1 cellular context compared by ENCODE assay signal in genomic region chr12:57844725-57845477, GRCh38.
TF ChIP-seq lines count a peak whose summit lies in the region.

No MANE protein-coding gene starts in this region.

TF ChIP-seq in HepG2, 621 proteins besides CTCF, POLR2A, EP300 and RAD21 (continued from another document):
- TF ChIP-seq RERE (CRISPR knock-in tag; IDR thresholded peaks at IDR 0.05; ENCODE audit: low read depth) (no peak), ZNF841 (CRISPR knock-in tag; IDR thresholded peaks at IDR 0.05; ENCODE audit: borderline replicate concordance) (no peak), ZNF567 (CRISPR knock-in tag; IDR thresholded peaks at IDR 0.05; ENCODE audit: borderline replicate concordance) (no peak), KAT8 (CRISPR knock-in tag; IDR thresholded peaks at IDR 0.05) (no peak), MEF2D (CRISPR knock-in tag; IDR thresholded peaks at IDR 0.05) (0 out of 2 replicates have a peak, but pooled peaks have one; percentile 59), ZNF879 (CRISPR knock-in tag; IDR thresholded peaks at IDR 0.05) (0 out of 2 replicates have a peak, but pooled peaks have one; percentile 19), MIER3 (CRISPR knock-in tag; IDR thresholded peaks at IDR 0.05; ENCODE audit: borderline replicate concordance) (no peak), GTF3A (CRISPR knock-in tag; conservative IDR thresholded peaks at IDR 0.05) (no peak), CBX5 (CRISPR knock-in tag; IDR thresholded peaks at IDR 0.05; ENCODE audit: borderline replicate concordance) (no peak; the same call in 1 of the 2 replicates), DDIT3 (CRISPR knock-in tag; IDR thresholded peaks at IDR 0.05) (no peak), AGO2 (optimal IDR thresholded peaks at IDR 0.05; ENCODE audit: low read depth, low read length) (peak; percentile 62), ZNF207 (IDR thresholded peaks at IDR 0.05; ENCODE audit: borderline replicate concordance) (no peak), STAT5B (CRISPR knock-in tag; IDR thresholded peaks at IDR 0.05) (no peak), NR2F6 (IDR thresholded peaks at IDR 0.05) (no peak), NR2F6 (CRISPR knock-in tag; IDR thresholded peaks at IDR 0.05) (peak; percentile 20; the same call in 1 of the 2 replicates), ARNT (IDR thresholded peaks at IDR 0.05) (no peak), ZNF75D (CRISPR knock-in tag; IDR thresholded peaks at IDR 0.05; ENCODE audit: borderline replicate concordance) (no peak), ZBTB21 (CRISPR knock-in tag; IDR thresholded peaks at IDR 0.05) (no peak), HNRNPLL (IDR thresholded peaks at IDR 0.05; ENCODE audit: low read depth, low read length, poor library complexity, severe bottlenecking) (no peak), ZNF709 (CRISPR knock-in tag; IDR thresholded peaks at IDR 0.05) (peak; percentile 10; the same call in 1 of the 2 replicates), ZNF619 (CRISPR knock-in tag; IDR thresholded peaks at IDR 0.05) (no peak), CHCHD3 (CRISPR knock-in tag; IDR thresholded peaks at IDR 0.05) (0 out of 2 replicates have a peak, but pooled peaks have one; percentile 7), SALL1 (CRISPR knock-in tag; IDR thresholded peaks at IDR 0.05) (peak; percentile 12; the same call in 1 of the 2 replicates), HOXA3 (CRISPR knock-in tag; IDR thresholded peaks at IDR 0.05) (0 out of 2 replicates have a peak, but pooled peaks have one; percentile 25), MTF1 (CRISPR knock-in tag; IDR thresholded peaks at IDR 0.05) (no peak), RARA (CRISPR knock-in tag; IDR thresholded peaks at IDR 0.05) (0 out of 2 replicates have a peak, but pooled peaks have one; percentile 43), ZNF44 (CRISPR knock-in tag; IDR thresholded peaks at IDR 0.05) (no peak), PHF8 (CRISPR knock-in tag; IDR thresholded peaks at IDR 0.05) (0 out of 2 replicates have a peak, but pooled peaks have one; percentile 5), POLR2G (IDR thresholded peaks at IDR 0.05; ENCODE audit: low read depth, low read length) (0 out of 2 replicates have a peak, but pooled peaks have one; percentile 11), BHLHE40 (IDR thresholded peaks at IDR 0.05; ENCODE audit: low read length) (no peak), PCBP1 (IDR thresholded peaks at IDR 0.05; ENCODE audit: borderline replicate concordance, low read depth, low read length) (no peak), ZMYM4 (CRISPR knock-in tag; IDR thresholded peaks at IDR 0.05) (no peak), GLI4 (CRISPR knock-in tag; IDR thresholded peaks at IDR 0.05; ENCODE audit: borderline replicate concordance) (0 out of 2 replicates have a peak, but pooled peaks have one; percentile 25), ZNF768 (CRISPR knock-in tag; IDR thresholded peaks at IDR 0.05) (0 out of 2 replicates have a peak, but pooled peaks have one; percentile 38), PRPF4 (IDR thresholded peaks at IDR 0.05; ENCODE audit: low read depth, low read length, poor library complexity, severe bottlenecking) (no peak), ZNF451 (CRISPR knock-in tag; IDR thresholded peaks at IDR 0.05) (no peak), ZXDC (CRISPR knock-in tag; IDR thresholded peaks at IDR 0.05) (0 out of 2 replicates have a peak, but pooled peaks have one; percentile 18), ZBTB8A (CRISPR knock-in tag; IDR thresholded peaks at IDR 0.05; ENCODE audit: borderline replicate concordance, low read depth) (no peak), RBM39 (IDR thresholded peaks at IDR 0.05; ENCODE audit: low read depth, low read length, poor library complexity, severe bottlenecking) (peak; percentile 55), SAP130 (CRISPR knock-in tag; IDR thresholded peaks at IDR 0.05; ENCODE audit: low read depth) (peak; percentile 54; the same call in 1 of the 2 replicates), TARDBP (CRISPR knock-in tag; IDR thresholded peaks at IDR 0.05) (0 out of 2 replicates have a peak, but pooled peaks have one; percentile 31), ZNF616 (CRISPR knock-in tag; IDR thresholded peaks at IDR 0.05; ENCODE audit: low read depth) (no peak), ESRRA (CRISPR knock-in tag; IDR thresholded peaks at IDR 0.05; ENCODE audit: low read depth) (no peak), SIN3A (IDR thresholded peaks at IDR 0.05; ENCODE audit: borderline replicate concordance, low read depth, low read length) (no peak; the same call in 1 of the 2 replicates), ZNF629 (CRISPR knock-in tag; conservative IDR thresholded peaks at IDR 0.05) (peak; percentile 56), RXRA (CRISPR knock-in tag; IDR thresholded peaks at IDR 0.05) (0 out of 2 replicates have a peak, but pooled peaks have one; percentile 32), RORA (CRISPR knock-in tag; IDR thresholded peaks at IDR 0.05) (no peak), GZF1 (CRISPR knock-in tag; IDR thresholded peaks at IDR 0.05) (peak; percentile 66; the same call in 1 of the 2 replicates), ZNF558 (CRISPR knock-in tag; IDR thresholded peaks at IDR 0.05; ENCODE audit: borderline replicate concordance) (no peak), AKAP8 (CRISPR knock-in tag; IDR thresholded peaks at IDR 0.05) (0 out of 2 replicates have a peak, but pooled peaks have one; percentile 2), ZNF180 (CRISPR knock-in tag; IDR thresholded peaks at IDR 0.05; ENCODE audit: borderline replicate concordance, low read depth) (no peak), PITX1 (CRISPR knock-in tag; IDR thresholded peaks at IDR 0.05) (0 out of 2 replicates have a peak, but pooled peaks have one; percentile 36), AGO1 (IDR thresholded peaks at IDR 0.05; ENCODE audit: low read depth, low read length, poor library complexity, severe bottlenecking) (peak; percentile 22)
- TF ChIP-seq, protein P1, sequence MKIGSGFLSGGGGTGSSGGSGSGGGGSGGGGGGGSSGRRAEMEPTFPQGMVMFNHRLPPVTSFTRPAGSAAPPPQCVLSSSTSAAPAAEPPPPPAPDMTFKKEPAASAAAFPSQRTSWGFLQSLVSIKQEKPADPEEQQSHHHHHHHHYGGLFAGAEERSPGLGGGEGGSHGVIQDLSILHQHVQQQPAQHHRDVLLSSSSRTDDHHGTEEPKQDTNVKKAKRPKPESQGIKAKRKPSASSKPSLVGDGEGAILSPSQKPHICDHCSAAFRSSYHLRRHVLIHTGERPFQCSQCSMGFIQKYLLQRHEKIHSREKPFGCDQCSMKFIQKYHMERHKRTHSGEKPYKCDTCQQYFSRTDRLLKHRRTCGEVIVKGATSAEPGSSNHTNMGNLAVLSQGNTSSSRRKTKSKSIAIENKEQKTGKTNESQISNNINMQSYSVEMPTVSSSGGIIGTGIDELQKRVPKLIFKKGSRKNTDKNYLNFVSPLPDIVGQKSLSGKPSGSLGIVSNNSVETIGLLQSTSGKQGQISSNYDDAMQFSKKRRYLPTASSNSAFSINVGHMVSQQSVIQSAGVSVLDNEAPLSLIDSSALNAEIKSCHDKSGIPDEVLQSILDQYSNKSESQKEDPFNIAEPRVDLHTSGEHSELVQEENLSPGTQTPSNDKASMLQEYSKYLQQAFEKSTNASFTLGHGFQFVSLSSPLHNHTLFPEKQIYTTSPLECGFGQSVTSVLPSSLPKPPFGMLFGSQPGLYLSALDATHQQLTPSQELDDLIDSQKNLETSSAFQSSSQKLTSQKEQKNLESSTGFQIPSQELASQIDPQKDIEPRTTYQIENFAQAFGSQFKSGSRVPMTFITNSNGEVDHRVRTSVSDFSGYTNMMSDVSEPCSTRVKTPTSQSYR (CRISPR knock-in tag; IDR thresholded peaks at IDR 0.05; ENCODE audit: borderline replicate concordance) = peak; percentile 57; the same call in 1 of the 2 replicates
- TF ChIP-seq, protein P2, sequence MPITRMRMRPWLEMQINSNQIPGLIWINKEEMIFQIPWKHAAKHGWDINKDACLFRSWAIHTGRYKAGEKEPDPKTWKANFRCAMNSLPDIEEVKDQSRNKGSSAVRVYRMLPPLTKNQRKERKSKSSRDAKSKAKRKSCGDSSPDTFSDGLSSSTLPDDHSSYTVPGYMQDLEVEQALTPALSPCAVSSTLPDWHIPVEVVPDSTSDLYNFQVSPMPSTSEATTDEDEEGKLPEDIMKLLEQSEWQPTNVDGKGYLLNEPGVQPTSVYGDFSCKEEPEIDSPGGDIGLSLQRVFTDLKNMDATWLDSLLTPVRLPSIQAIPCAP (CRISPR knock-in tag; IDR thresholded peaks at IDR 0.05; ENCODE audit: low read depth) = no peak
- TF ChIP-seq, protein P3, sequence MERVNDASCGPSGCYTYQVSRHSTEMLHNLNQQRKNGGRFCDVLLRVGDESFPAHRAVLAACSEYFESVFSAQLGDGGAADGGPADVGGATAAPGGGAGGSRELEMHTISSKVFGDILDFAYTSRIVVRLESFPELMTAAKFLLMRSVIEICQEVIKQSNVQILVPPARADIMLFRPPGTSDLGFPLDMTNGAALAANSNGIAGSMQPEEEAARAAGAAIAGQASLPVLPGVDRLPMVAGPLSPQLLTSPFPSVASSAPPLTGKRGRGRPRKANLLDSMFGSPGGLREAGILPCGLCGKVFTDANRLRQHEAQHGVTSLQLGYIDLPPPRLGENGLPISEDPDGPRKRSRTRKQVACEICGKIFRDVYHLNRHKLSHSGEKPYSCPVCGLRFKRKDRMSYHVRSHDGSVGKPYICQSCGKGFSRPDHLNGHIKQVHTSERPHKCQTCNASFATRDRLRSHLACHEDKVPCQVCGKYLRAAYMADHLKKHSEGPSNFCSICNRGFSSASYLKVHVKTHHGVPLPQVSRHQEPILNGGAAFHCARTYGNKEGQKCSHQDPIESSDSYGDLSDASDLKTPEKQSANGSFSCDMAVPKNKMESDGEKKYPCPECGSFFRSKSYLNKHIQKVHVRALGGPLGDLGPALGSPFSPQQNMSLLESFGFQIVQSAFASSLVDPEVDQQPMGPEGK (CRISPR knock-in tag; IDR thresholded peaks at IDR 0.05) = peak; percentile 77
- TF ChIP-seq, protein P4, sequence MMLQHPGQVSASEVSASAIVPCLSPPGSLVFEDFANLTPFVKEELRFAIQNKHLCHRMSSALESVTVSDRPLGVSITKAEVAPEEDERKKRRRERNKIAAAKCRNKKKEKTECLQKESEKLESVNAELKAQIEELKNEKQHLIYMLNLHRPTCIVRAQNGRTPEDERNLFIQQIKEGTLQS (CRISPR knock-in tag; IDR thresholded peaks at IDR 0.05) = peak; percentile 69
- TF ChIP-seq, protein P5, sequence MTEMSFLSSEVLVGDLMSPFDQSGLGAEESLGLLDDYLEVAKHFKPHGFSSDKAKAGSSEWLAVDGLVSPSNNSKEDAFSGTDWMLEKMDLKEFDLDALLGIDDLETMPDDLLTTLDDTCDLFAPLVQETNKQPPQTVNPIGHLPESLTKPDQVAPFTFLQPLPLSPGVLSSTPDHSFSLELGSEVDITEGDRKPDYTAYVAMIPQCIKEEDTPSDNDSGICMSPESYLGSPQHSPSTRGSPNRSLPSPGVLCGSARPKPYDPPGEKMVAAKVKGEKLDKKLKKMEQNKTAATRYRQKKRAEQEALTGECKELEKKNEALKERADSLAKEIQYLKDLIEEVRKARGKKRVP (CRISPR knock-in tag; IDR thresholded peaks at IDR 0.05) = 0 out of 4 replicates have a peak, but pooled peaks of 1 of the 2 experiments have one; percentile 22
